Comparison of ENCODE assay signal across 12 cellular contexts in genomic region chr22:20571078-20571503, GRCh38.
DNase-seq lines count a peak whose midpoint lies in the region; ATAC-seq and TF ChIP-seq lines count a peak whose summit lies in the region.
"Had no signal": no experiment of that assay in that cellular context is flagged by ENCODE, and none has a peak within 500 bp of the region (broad histone marks: within the 10 kb centered on the region; RNA-seq: fewer than 3 reads in every experiment).

No MANE protein-coding gene starts in this region.

- H3K9me3 ChIP-seq in CD4-positive, alpha-beta T cell (ENCODE audit: control insufficient read depth, low read length), result no peaks in the 10 kb centered on the region
- no peaks in the 10 kb centered on the region for H3K9me3 ChIP-seq in naive thymus-derived CD4-positive, alpha-beta T cell (ENCODE audit: control insufficient read depth in 2 of 3, low read length in 3 of 3)
- H3K9me3 ChIP-seq: thoracic aorta had no signal

- H3K36me3 ChIP-seq in brain microvascular endothelial cell (replicated peaks) (peaks cover 87% of the 10 kb centered on the region), mesendoderm (ENCODE audit: control insufficient read depth, insufficient read depth, low read length) (peaks cover 20% of the 10 kb centered on the region)
- peaks cover 14 to 66% (median 51%) of the 10 kb centered on the region in 3 experiments for H3K36me3 ChIP-seq in naive thymus-derived CD4-positive, alpha-beta T cell (ENCODE audit: control insufficient read depth in 2 of 3, insufficient read depth in 3 of 3, low read length in 3 of 3)

- no peak for TF ChIP-seq CTCF in CD4-positive, alpha-beta T cell (IDR thresholded peaks at IDR 0.05)
- TF ChIP-seq CTCF in HFFc6 (IDR thresholded peaks at IDR 0.05) (no peak), brain microvascular endothelial cell (IDR thresholded peaks at IDR 0.05; ENCODE audit: low read depth, low read length, missing control alignments) (no peak)

- no CpG with 5 or more reads among the region's 6 CpGs for WGBS in mesendoderm (ENCODE audit: extremely low coverage, insufficient coverage, low lambda C conversion rate)

- POLR2A ChIA-PET in CD4-positive, alpha-beta T cell (lab: Charles Lee), result interaction anchor here (1.2 to 9.9 kb wide), 3 partner anchors 17 to 178 kb away, joined by 3 to 343 read pairs (median 8); partner anchors contain the start of genes MED15 and ZNF74
- POLR2A ChIA-PET in naive thymus-derived CD4-positive, alpha-beta T cell (lab: Charles Lee), result interaction anchor here (0.6 to 26.4 kb wide), 10 partner anchors 9 to 132 kb away, joined by 3 to 738 read pairs (median 6); partner anchors contain the start of gene MED15

- no peak overlapping the region for H2BK15ac ChIP-seq in mesendoderm (replicated peaks; ENCODE audit: low read depth)

- no peak overlapping the region for H3K23ac ChIP-seq in mesendoderm (ENCODE audit: low read length)

- H3K4me2 ChIP-seq in mesendoderm (ENCODE audit: low read length), result no peak overlapping the region

- H3K9ac ChIP-seq in mesendoderm (ENCODE audit: low read length), result no peak overlapping the region

- no peak overlapping the region for H3K18ac ChIP-seq in mesendoderm (ENCODE audit: low read length)

- no peak overlapping the region for H2BK5ac ChIP-seq in mesendoderm (ENCODE audit: low read length)

- H2BK120ac ChIP-seq in mesendoderm (ENCODE audit: low read depth, low read length), result no peak overlapping the region

- peaks cover 61 to 62% of the 10 kb centered on the region in 2 donors for H3K4me1 ChIP-seq in naive thymus-derived CD4-positive, alpha-beta T cell (ENCODE audit: control insufficient read depth in 2 of 2, insufficient read depth in 2 of 2, low read length in 2 of 2)
- H3K4me1 ChIP-seq in mesendoderm (ENCODE audit: control insufficient read depth, low read depth, low read length), result no peaks in the 10 kb centered on the region

- peaks cover 96% of the 10 kb centered on the region for H3K36me3 Mint-ChIP-seq in CD4-positive, alpha-beta T cell (ENCODE audit: low read depth)
- H3K36me3 Mint-ChIP-seq in HFFc6 (ENCODE audit: low read depth), result peaks cover 38% of the 10 kb centered on the region
- H3K36me3 Mint-ChIP-seq in naive thymus-derived CD4-positive, alpha-beta T cell, result peaks cover 5 to 64% (median 27%) of the 10 kb centered on the region in 5 donors

- H3K27ac Mint-ChIP-seq in CD4-positive, alpha-beta T cell, result peak overlapping the region; percentile 93
- peak overlapping the region; percentile 98 for H3K27ac Mint-ChIP-seq in HFFc6
- peak overlapping the region in 5 of 9 donors; percentile 54 to 93 (median 73) for H3K27ac Mint-ChIP-seq in naive thymus-derived CD4-positive, alpha-beta T cell
- H3K27ac Mint-ChIP-seq: activated naive CD4-positive, alpha-beta T cell treated with anti-CD3 and anti-CD28 coated beads for 36 hours had no signal

- no peaks in the 10 kb centered on the region for H3K79me2 ChIP-seq in mesendoderm (ENCODE audit: control insufficient read depth, insufficient read depth, low read length)

- H3K4me1 Mint-ChIP-seq in CD4-positive, alpha-beta T cell (ENCODE audit: low read depth), result peaks cover 72% of the 10 kb centered on the region
- peaks cover 69% of the 10 kb centered on the region for H3K4me1 Mint-ChIP-seq in HFFc6 (ENCODE audit: low read depth)
- peaks cover 52 to 89% (median 73%) of the 10 kb centered on the region in 7 donors for H3K4me1 Mint-ChIP-seq in naive thymus-derived CD4-positive, alpha-beta T cell

- H4K8ac ChIP-seq in mesendoderm (ENCODE audit: low read depth, low read length), result no peak overlapping the region

- no peak overlapping the region for H3K56ac ChIP-seq in mesendoderm (ENCODE audit: low read length)

- CTCF ChIA-PET in CD4-positive, alpha-beta T cell (lab: Charles Lee), result interaction anchor here (0.9 to 2.6 kb wide), 8 partner anchors 14 to 163 kb away, joined by 3 to 10 read pairs (median 7); no protein-coding TSS in a partner anchor
- CTCF ChIA-PET in naive thymus-derived CD4-positive, alpha-beta T cell (lab: Charles Lee), result interaction anchor here (0.5 to 12.5 kb wide), 7 partner anchors 17 to 901 kb away, joined by 3 to 229 read pairs (median 3); no protein-coding TSS in a partner anchor

- H3K27me3 ChIP-seq in CD4-positive, alpha-beta T cell (ENCODE audit: control insufficient read depth, insufficient read depth, low read length), result no peaks in the 10 kb centered on the region
- no peaks in the 10 kb centered on the region for H3K27me3 ChIP-seq in brain microvascular endothelial cell (replicated peaks)
- no peaks in the 10 kb centered on the region for H3K27me3 ChIP-seq in naive thymus-derived CD4-positive, alpha-beta T cell (ENCODE audit: control insufficient read depth in 2 of 2, insufficient read depth in 2 of 2, low read length in 2 of 2)
- no peaks in the 10 kb centered on the region for H3K27me3 ChIP-seq in mesendoderm (ENCODE audit: insufficient read depth, low read length, poor library complexity)

- no peaks in the 10 kb centered on the region for H3K9me3 Mint-ChIP-seq in CD4-positive, alpha-beta T cell
- no peaks in the 10 kb centered on the region for H3K9me3 Mint-ChIP-seq in HFFc6
- H3K9me3 Mint-ChIP-seq in naive thymus-derived CD4-positive, alpha-beta T cell, result peaks cover 0 to 5% (median 0%) of the 10 kb centered on the region in 11 donors
- H3K9me3 Mint-ChIP-seq: activated naive CD4-positive, alpha-beta T cell treated with anti-CD3 and anti-CD28 coated beads for 36 hours had no signal

- no peak for ATAC-seq in CD4-positive, alpha-beta T cell (ENCODE audit: poor library complexity)
- no peak for ATAC-seq in naive thymus-derived CD4-positive, alpha-beta T cell
- ATAC-seq in GM19351 (IDR thresholded peaks at IDR 0.05; ENCODE audit: unreplicated experiment), result no peak

- H3K4me3 ChIP-seq in brain microvascular endothelial cell (ENCODE audit: low read depth, low read length) (no peak overlapping the region), mesendoderm (ENCODE audit: low read length) (no peak overlapping the region)
- H3K4me3 ChIP-seq in naive thymus-derived CD4-positive, alpha-beta T cell (ENCODE audit: low read length), result peak overlapping the region; percentile 11
- H3K4me3 ChIP-seq: thoracic aorta had no signal

- H3K27ac ChIP-seq in CD4-positive, alpha-beta T cell (ENCODE audit: low read depth, low read length), result no peak overlapping the region
- H3K27ac ChIP-seq in brain microvascular endothelial cell (peak overlapping the region; percentile 11), mesendoderm (ENCODE audit: low read depth, low read length) (no peak overlapping the region)
- no peak overlapping the region for H3K27ac ChIP-seq in naive thymus-derived CD4-positive, alpha-beta T cell (ENCODE audit: low read depth, low read length)

- in situ Hi-C loops in brain microvascular endothelial cell (cut with HindIII; ENCODE audit: low pct_ligation_motif_present, low sequenced_read_pairs), result no loop called here

- DNase-seq in CD4-positive, alpha-beta T cell, result no peak
- DNase-seq in HFFc6 (no peak), brain microvascular endothelial cell (no peak), mesendoderm (no peak), OCI-M1 (lab: John Stamatoyannopoulos, UW) (no peak)
- no peak for DNase-seq in naive thymus-derived CD4-positive, alpha-beta T cell
- DNase-seq in stimulated activated naive CD4-positive, alpha-beta T cell treated with Interleukin-2 at 50 U/mL for 16 hours (lab: John Stamatoyannopoulos, UW), result no peak
- DNase-seq: NCI-H2081 treated with DMSO at 0.1 percent for 48 hours, NCI-H510A treated with DMSO at 0.1 percent for 48 hours had no signal

- no peak overlapping the region for H4K5ac ChIP-seq in mesendoderm (ENCODE audit: low read length)

- no peaks in the 10 kb centered on the region for H3K27me3 Mint-ChIP-seq in CD4-positive, alpha-beta T cell
- peaks cover 12% of the 10 kb centered on the region for H3K27me3 Mint-ChIP-seq in HFFc6 (ENCODE audit: insufficient read depth)
- no peaks in the 10 kb centered on the region for H3K27me3 Mint-ChIP-seq in naive thymus-derived CD4-positive, alpha-beta T cell

- intact Hi-C loops in CD4-positive, alpha-beta T cell (cut with DNase I, micrococcal nuclease), result loop anchor here in 1 of 2 experiments (5.0 kb wide), 1 partner anchor 154 kb away; no protein-coding TSS in a partner anchor
- intact Hi-C loops in naive thymus-derived CD4-positive, alpha-beta T cell (cut with micrococcal nuclease), result no loop called here

- no peak overlapping the region for H3K4me3 Mint-ChIP-seq in CD4-positive, alpha-beta T cell
- H3K4me3 Mint-ChIP-seq in HFFc6, result 0 out of 2 replicates have a peak overlapping the region, but pooled peaks have one; percentile 11
- peak overlapping the region; percentile 24 to 80 (median 33) for H3K4me3 Mint-ChIP-seq in naive thymus-derived CD4-positive, alpha-beta T cell
- H3K4me3 Mint-ChIP-seq: activated naive CD4-positive, alpha-beta T cell treated with anti-CD3 and anti-CD28 coated beads for 36 hours had no signal

- H3K4ac ChIP-seq in mesendoderm (ENCODE audit: low read depth, low read length), result no peak overlapping the region

- H2AK5ac ChIP-seq in mesendoderm (ENCODE audit: low read length), result no peak overlapping the region

- H3K79me1 ChIP-seq in mesendoderm (ENCODE audit: low read length), result no peaks in the 10 kb centered on the region
